In genomic region chr16:47162670-47163420, GRCh38 we compare ENCODE assay signal across 2 cellular contexts.
TF ChIP-seq lines count a peak whose summit lies in the region.

No MANE protein-coding gene starts in this region.

TF ChIP-seq in GM23338, 12 proteins besides CTCF, POLR2A, EP300 and RAD21 (continued from another document):
- no peak for TF ChIP-seq ZNF462 (CRISPR knock-in tag; IDR thresholded peaks at IDR 0.05)
- no peak for TF ChIP-seq ZNF331 (CRISPR knock-in tag; IDR thresholded peaks at IDR 0.05; ENCODE audit: low read depth)
- TF ChIP-seq, protein P1, sequence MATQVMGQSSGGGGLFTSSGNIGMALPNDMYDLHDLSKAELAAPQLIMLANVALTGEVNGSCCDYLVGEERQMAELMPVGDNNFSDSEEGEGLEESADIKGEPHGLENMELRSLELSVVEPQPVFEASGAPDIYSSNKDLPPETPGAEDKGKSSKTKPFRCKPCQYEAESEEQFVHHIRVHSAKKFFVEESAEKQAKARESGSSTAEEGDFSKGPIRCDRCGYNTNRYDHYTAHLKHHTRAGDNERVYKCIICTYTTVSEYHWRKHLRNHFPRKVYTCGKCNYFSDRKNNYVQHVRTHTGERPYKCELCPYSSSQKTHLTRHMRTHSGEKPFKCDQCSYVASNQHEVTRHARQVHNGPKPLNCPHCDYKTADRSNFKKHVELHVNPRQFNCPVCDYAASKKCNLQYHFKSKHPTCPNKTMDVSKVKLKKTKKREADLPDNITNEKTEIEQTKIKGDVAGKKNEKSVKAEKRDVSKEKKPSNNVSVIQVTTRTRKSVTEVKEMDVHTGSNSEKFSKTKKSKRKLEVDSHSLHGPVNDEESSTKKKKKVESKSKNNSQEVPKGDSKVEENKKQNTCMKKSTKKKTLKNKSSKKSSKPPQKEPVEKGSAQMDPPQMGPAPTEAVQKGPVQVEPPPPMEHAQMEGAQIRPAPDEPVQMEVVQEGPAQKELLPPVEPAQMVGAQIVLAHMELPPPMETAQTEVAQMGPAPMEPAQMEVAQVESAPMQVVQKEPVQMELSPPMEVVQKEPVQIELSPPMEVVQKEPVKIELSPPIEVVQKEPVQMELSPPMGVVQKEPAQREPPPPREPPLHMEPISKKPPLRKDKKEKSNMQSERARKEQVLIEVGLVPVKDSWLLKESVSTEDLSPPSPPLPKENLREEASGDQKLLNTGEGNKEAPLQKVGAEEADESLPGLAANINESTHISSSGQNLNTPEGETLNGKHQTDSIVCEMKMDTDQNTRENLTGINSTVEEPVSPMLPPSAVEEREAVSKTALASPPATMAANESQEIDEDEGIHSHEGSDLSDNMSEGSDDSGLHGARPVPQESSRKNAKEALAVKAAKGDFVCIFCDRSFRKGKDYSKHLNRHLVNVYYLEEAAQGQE (IDR thresholded peaks at IDR 0.05; ENCODE audit: unreplicated experiment) = no peak
- no peak for TF ChIP-seq JUNB (IDR thresholded peaks at IDR 0.05; ENCODE audit: unreplicated experiment)
- no peak for TF ChIP-seq EZH2 (IDR thresholded peaks at IDR 0.05; ENCODE audit: low read depth, unreplicated experiment)
- TF ChIP-seq, protein P2, sequence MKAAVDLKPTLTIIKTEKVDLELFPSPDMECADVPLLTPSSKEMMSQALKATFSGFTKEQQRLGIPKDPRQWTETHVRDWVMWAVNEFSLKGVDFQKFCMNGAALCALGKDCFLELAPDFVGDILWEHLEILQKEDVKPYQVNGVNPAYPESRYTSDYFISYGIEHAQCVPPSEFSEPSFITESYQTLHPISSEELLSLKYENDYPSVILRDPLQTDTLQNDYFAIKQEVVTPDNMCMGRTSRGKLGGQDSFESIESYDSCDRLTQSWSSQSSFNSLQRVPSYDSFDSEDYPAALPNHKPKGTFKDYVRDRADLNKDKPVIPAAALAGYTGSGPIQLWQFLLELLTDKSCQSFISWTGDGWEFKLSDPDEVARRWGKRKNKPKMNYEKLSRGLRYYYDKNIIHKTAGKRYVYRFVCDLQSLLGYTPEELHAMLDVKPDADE (IDR thresholded peaks at IDR 0.05) = no peak
- TF ChIP-seq POLR2AphosphoS5 (IDR thresholded peaks at IDR 0.05; ENCODE audit: low read depth) = no peak
- no peak for TF ChIP-seq ZNF114 (CRISPR knock-in tag; IDR thresholded peaks at IDR 0.05)

TF ChIP-seq in WTC11, 78 proteins besides CTCF, POLR2A, EP300 and RAD21 (continued from another document):
- TF ChIP-seq NFE2L1 (CRISPR knock-in tag; IDR thresholded peaks at IDR 0.05) = no peak
- no peak for TF ChIP-seq SP1 (CRISPR knock-in tag; conservative IDR thresholded peaks at IDR 0.05)
- TF ChIP-seq ZBTB21 (CRISPR knock-in tag; IDR thresholded peaks at IDR 0.05; ENCODE audit: borderline replicate concordance) = no peak
- TF ChIP-seq FOXP1 (CRISPR knock-in tag; IDR thresholded peaks at IDR 0.05; ENCODE audit: borderline replicate concordance) = no peak
- TF ChIP-seq ZNF219 (CRISPR knock-in tag; IDR thresholded peaks at IDR 0.05; ENCODE audit: borderline replicate concordance) = no peak
- TF ChIP-seq, protein P3, sequence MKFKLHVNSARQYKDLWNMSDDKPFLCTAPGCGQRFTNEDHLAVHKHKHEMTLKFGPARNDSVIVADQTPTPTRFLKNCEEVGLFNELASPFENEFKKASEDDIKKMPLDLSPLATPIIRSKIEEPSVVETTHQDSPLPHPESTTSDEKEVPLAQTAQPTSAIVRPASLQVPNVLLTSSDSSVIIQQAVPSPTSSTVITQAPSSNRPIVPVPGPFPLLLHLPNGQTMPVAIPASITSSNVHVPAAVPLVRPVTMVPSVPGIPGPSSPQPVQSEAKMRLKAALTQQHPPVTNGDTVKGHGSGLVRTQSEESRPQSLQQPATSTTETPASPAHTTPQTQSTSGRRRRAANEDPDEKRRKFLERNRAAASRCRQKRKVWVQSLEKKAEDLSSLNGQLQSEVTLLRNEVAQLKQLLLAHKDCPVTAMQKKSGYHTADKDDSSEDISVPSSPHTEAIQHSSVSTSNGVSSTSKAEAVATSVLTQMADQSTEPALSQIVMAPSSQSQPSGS (CRISPR knock-in tag; IDR thresholded peaks at IDR 0.05; ENCODE audit: borderline replicate concordance, low read depth) = no peak
